In the genomic region with DNA sequence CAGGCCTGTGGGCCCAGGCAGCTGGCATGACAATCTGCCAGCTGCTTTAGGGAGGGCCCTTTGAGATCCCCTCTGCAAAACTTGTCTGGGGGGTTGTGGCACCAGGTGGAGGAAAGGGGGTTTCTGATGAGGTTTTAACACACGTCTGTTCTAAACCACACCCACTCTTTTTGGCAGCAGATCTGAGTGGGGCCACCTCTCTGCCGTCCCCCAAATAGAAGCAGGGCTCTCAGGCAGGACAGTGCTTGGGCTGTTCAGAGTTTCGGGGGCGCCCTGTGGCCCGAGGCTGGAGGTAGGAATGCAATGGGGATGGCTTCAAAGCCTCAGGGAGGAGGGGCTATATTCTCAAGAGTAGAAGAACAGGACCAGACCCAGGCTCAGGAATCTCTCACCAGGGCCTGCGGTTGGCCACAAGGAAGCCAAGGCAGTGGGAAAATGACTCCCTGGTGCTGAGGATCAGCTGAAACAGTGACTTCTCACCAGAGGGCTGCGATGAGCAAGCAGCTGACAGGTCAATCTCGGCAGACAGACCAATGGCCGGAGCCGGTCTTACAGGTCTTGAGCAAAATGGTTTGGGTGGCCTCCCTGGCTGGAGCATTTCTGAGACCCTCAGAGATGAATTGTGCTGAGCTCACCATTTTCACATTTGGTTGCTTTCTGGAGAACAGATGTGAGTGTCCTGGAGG, we compare ENCODE assay signal across 15 cellular contexts. TPM values are rescaled to one million over a fixed set of nuclear protein-coding genes. Genes with fewer than 3 reads are reported as not detected.
A peak's percentile ranks its signal among the peaks of the same experiment; 100 is the strongest.
DNase-seq lines count a peak whose midpoint lies in the region; ATAC-seq and TF ChIP-seq lines count a peak whose summit lies in the region.
"Had no signal": no experiment of that assay in that cellular context is flagged by ENCODE, and none has a peak within 500 bp of the region (broad histone marks: within the 10 kb centered on the region; RNA-seq: fewer than 3 reads in every experiment).

No MANE protein-coding gene starts in this region.

- H3K27ac ChIP-seq in PC-9 (peak overlapping the region; percentile 96), epithelial cell of prostate (peak overlapping the region; percentile 97)
- H3K27ac ChIP-seq: neutrophil had no signal

- H3K27me3 ChIP-seq in PC-9 (ENCODE audit: insufficient read depth, low read depth), result no peaks in the 10 kb centered on the region
- H3K27me3 ChIP-seq: neutrophil had no signal

- peaks cover 26% of the 10 kb centered on the region for H3F3A ChIP-seq in PC-9 (ENCODE audit: insufficient read depth, low read depth)

- TF ChIP-seq CTCF in PC-9 (conservative IDR thresholded peaks at IDR 0.05), result no peak

- intact Hi-C loops in PC-9 (cut with micrococcal nuclease; ENCODE audit: unreplicated experiment), result loop anchor here (1.0 to 10.0 kb wide), 10 partner anchors 25 to 453 kb away; no protein-coding TSS in a partner anchor
- intact Hi-C loops in sciatic nerve (cut with DNase I), result no loop called here

- H3K4me3 ChIP-seq in PC-9, result peak overlapping the region; percentile 31; the same call in 1 of the 2 replicates

- no TSS peak for BruUV-seq in PC-9 (replicated peaks; lab: Mats Ljungman, UMichigan)

- H3K4me2 ChIP-seq in PC-9, result peak overlapping the region; percentile 79
- H3K4me2 ChIP-seq: SK-N-SH had no signal

- ATAC-seq in sciatic nerve, result no peak

- H4K20me1 ChIP-seq in PC-9 (ENCODE audit: insufficient read depth), result no peaks in the 10 kb centered on the region

- peaks cover 66% of the 10 kb centered on the region for H3K4me1 ChIP-seq in PC-9 (replicated peaks; ENCODE audit: insufficient read depth)

- H3K9me3 ChIP-seq in PC-9 (ENCODE audit: insufficient read depth, low read depth), result no peaks in the 10 kb centered on the region
- H3K9me3 ChIP-seq: neutrophil, SK-N-SH had no signal

- CTCF ChIA-PET in PC-9 (lab: Charles Lee), result interaction anchor here (0.7 to 1.5 kb wide), 5 partner anchors 25 to 126 kb away, joined by 3 to 11 read pairs (median 3); no protein-coding TSS in a partner anchor

- POLR2A ChIA-PET in PC-9 (lab: Charles Lee; ENCODE audit: unreplicated experiment), result interaction anchor here (0.6 to 0.7 kb wide), 5 partner anchors 79 to 353 kb away, joined by 3 to 4 read pairs (median 3); no protein-coding TSS in a partner anchor

- no peaks in the 10 kb centered on the region for H3K9me2 ChIP-seq in PC-9 (ENCODE audit: insufficient read depth)
- H3K9me2 ChIP-seq: SK-N-SH had no signal

- H3K36me3 ChIP-seq in PC-9 (ENCODE audit: low read depth), result no peaks in the 10 kb centered on the region
- H3K36me3 ChIP-seq: neutrophil had no signal

- DNase-seq in H4 (ENCODE audit: low spot score) (peak; percentile 29), PC-9 (peak; percentile 84 to 97), epithelial cell of prostate (ENCODE audit: low read depth, low spot score) (peak; percentile 92), sciatic nerve (ENCODE audit: low spot score) (peak; percentile 54), SIG-M5 (lab: John Stamatoyannopoulos, UW) (no peak), HUDEP-2 (lab: John Stamatoyannopoulos, UW; ENCODE audit: unreplicated experiment in 76 of 76) (no peak)
- DNase-seq in stimulated activated CD4-positive, alpha-beta T cell treated with anti-CD3 and anti-CD28 coated beads, Interleukin-1b, Interleukin-23, amount 100 ng/mL, for 48 hours, result no peak
- DNase-seq: activated effector memory CD4-positive, alpha-beta T cell treated with Interleukin-2 at 50 U/mL for 16 hours; central memory CD4-positive, alpha-beta T cell; NCI-H524 treated with DMSO at 0.1 percent for 48 hours; SK-N-SH; stimulated activated CD4-positive, alpha-beta T cell treated with anti-CD3 and anti-CD28 coated beads, Interleukin-2, amount 100 ng/mL, for 24 hours; stimulated activated naive CD4-positive, alpha-beta T cell treated with Interleukin-2 at 50 U/mL for 16 hours had no signal

- no peak overlapping the region for H2AFZ ChIP-seq in PC-9

- H3K79me2 ChIP-seq in PC-9 (ENCODE audit: low read depth), result no peaks in the 10 kb centered on the region

RNA-seq across cellular contexts. Expression of gene KRT5, which starts 1.5 kb away (rescaled TPM):
- total RNA-seq in H4 (2014; rRNA removed; shearing (Covaris generic)), result not detected in 2 replicates
- total RNA-seq in PC-9 (2021) (89.7 and 134 TPM in 2 replicates), sciatic nerve (2.6 TPM)
- total RNA-seq: kidney epithelial cell had no signal

RNA-seq across cellular contexts. Expression of gene KRT6A, which starts 28.7 kb away (rescaled TPM):
- not detected in 2 replicates for total RNA-seq in H4 (2014; rRNA removed; shearing (Covaris generic))
- total RNA-seq in PC-9 (2021) (55.9 and 87.5 TPM in 2 replicates), sciatic nerve (not detected)

RNA-seq across cellular contexts. Expression of gene KRT71, which starts 31.2 kb away (rescaled TPM):
- total RNA-seq in H4 (2014; rRNA removed; shearing (Covaris generic)), result not detected in 2 replicates
- total RNA-seq in PC-9 (2021), result not detected in 2 replicates
- not detected for total RNA-seq in sciatic nerve
- total RNA-seq: kidney epithelial cell had no signal

RNA-seq across cellular contexts. Expression of gene KRT6C, which starts 48.1 kb away (rescaled TPM):
- total RNA-seq in H4 (2014; rRNA removed; shearing (Covaris generic)), result not detected in 2 replicates
- not detected in 2 replicates for total RNA-seq in PC-9 (2021)
- not detected for total RNA-seq in sciatic nerve
- total RNA-seq: kidney epithelial cell had no signal

RNA-seq across cellular contexts. Expression of gene KRT74, which starts 51.9 kb away (rescaled TPM):
- total RNA-seq in H4 (2014; rRNA removed; shearing (Covaris generic)), result not detected in 2 replicates
- total RNA-seq in PC-9 (2021) (not detected in 2 replicates), sciatic nerve (not detected)
- total RNA-seq: kidney epithelial cell had no signal

Comparison
In these comparisons a context has a peak if more than half of its experiments do, and no peak if none do; other contexts are left out.
1. DNase-seq: peak in H4 (single experiment), PC-9 (2 of 2), epithelial cell of prostate (single experiment) and sciatic nerve (single experiment); none in stimulated activated CD4-positive, alpha-beta T cell treated with anti-CD3 and anti-CD28 coated beads, Interleukin-1b, Interleukin-23, amount 100 ng/mL, for 48 hours (single experiment), SIG-M5 (single experiment) and HUDEP-2 (0 of 76).
2. RNA of gene KRT5, which starts 1.5 kb away (total RNA-seq): 89.7 to 134 TPM in PC-9; 2.6 TPM in sciatic nerve (single experiment) and not detected in H4; every median in the first group is over 10 times any median in the second.
3. RNA of gene KRT6A, which starts 28.7 kb away (total RNA-seq): 55.9 to 87.5 TPM in PC-9; not detected in sciatic nerve (single experiment) and not detected in H4; every median in the first group is over 10 times any median in the second.